ENCODE assay signal across 8 cellular contexts in genomic region chr14:31207287-31207745, GRCh38. TPM values are rescaled to one million over a fixed set of nuclear protein-coding genes. Genes with fewer than 3 reads are reported as not detected.
A peak's percentile ranks its signal among the peaks of the same experiment; 100 is the strongest.
DNase-seq lines count a peak whose midpoint lies in the region; ATAC-seq, FAIRE-seq and TF ChIP-seq lines count a peak whose summit lies in the region.

No MANE protein-coding gene starts in this region.

- H3K4me3 Mint-ChIP-seq in CD4-positive, alpha-beta T cell: peak overlapping the region; percentile 91
- peak overlapping the region; percentile 86 for H3K4me3 Mint-ChIP-seq in astrocyte (ENCODE audit: unreplicated experiment)

- no peak for DNase-seq in CD4-positive, alpha-beta T cell
- no peak for DNase-seq in IMR-90
- peak; percentile 71 for DNase-seq in astrocyte (ENCODE audit: low read depth)
- DNase-seq in kidney: no peak
- DNase-seq in substantia nigra (lab: John Stamatoyannopoulos, UW): peak in 18 of 49 donors; percentile 24 to 97 (median 82)
- no peak for DNase-seq in HPDE6-E6E7 (ENCODE audit: extremely low spot score)
- no peak for DNase-seq in NOMO-1 treated with DMSO at 0.1 percent for 48 hours (lab: John Stamatoyannopoulos, UW; ENCODE audit: unreplicated experiment)

- WGBS in IMR-90 (ENCODE audit: extremely low coverage in 2 of 2, insufficient read length in 1 of 2), 2 experiments: 2% methylated on average over 17 of the region's 59 CpGs; no CpG with 5 or more reads in 1 of the 2 experiments

- POLR2A ChIA-PET in CD4-positive, alpha-beta T cell (lab: Charles Lee): interaction anchor here (0.5 to 4.5 kb wide), 32 partner anchors 9 to 996 kb away, joined by 3 to 63 read pairs (median 7); partner anchors contain the start of genes AP4S1, ARHGAP5, DTD2 and G2E3
- POLR2A ChIA-PET in IMR-90 (lab: Charles Lee; ENCODE audit: unreplicated experiment): interaction anchor here (0.5 to 0.6 kb wide), 3 partner anchors 24 to 526 kb away, joined by 3 to 6 read pairs (median 3); no protein-coding TSS in a partner anchor

- BruUV-seq in IMR-90 (replicated peaks; lab: Mats Ljungman, UMichigan): TSS peak; percentile 57

- peak overlapping the region; percentile 97 for H3K27ac Mint-ChIP-seq in CD4-positive, alpha-beta T cell
- peak overlapping the region; percentile 12 for H3K27ac Mint-ChIP-seq in astrocyte (ENCODE audit: unreplicated experiment)

- no peaks in the 10 kb centered on the region for H3K27me3 ChIP-seq in CD4-positive, alpha-beta T cell (ENCODE audit: control insufficient read depth, insufficient read depth, low read length)
- H3K27me3 ChIP-seq in IMR-90 (ENCODE audit: control insufficient read depth, insufficient read depth, low read length) (no peaks in the 10 kb centered on the region), astrocyte (ENCODE audit: insufficient read depth, low read length) (no peaks in the 10 kb centered on the region)

- peak; percentile 7 for ATAC-seq in CD4-positive, alpha-beta T cell (ENCODE audit: poor library complexity)
- ATAC-seq in GM19468 (IDR thresholded peaks at IDR 0.05; ENCODE audit: extremely low read depth, unreplicated experiment) (peak; percentile 11), IMR-90 (ENCODE audit: low read depth) (peak; percentile 57)

- peaks cover 50% of the 10 kb centered on the region for H3K79me2 ChIP-seq in astrocyte (ENCODE audit: insufficient read depth, low read length)

- H2BK15ac ChIP-seq in IMR-90 (ENCODE audit: low read depth, low read length): peak overlapping the region; percentile 31; the same call in 1 of the 3 replicates

- H3K9me1 ChIP-seq in IMR-90 (ENCODE audit: insufficient read depth, low read length): peaks cover 8% of the 10 kb centered on the region; the same call in 1 of the 2 replicates

- peaks cover 2% of the 10 kb centered on the region; the same call in 1 of the 2 replicates for H3K36me3 ChIP-seq in IMR-90 (ENCODE audit: control insufficient read depth, insufficient read depth, low read length)
- peaks cover 6% of the 10 kb centered on the region for H3K36me3 ChIP-seq in astrocyte (ENCODE audit: insufficient read depth, low read length)
- H3K36me3 ChIP-seq in kidney (ENCODE audit: control insufficient read depth in 1 of 2, insufficient read depth in 2 of 2, low read length in 2 of 2): peaks cover 0 to 3% of the 10 kb centered on the region in 2 donors

- peaks cover 2 to 20% of the 10 kb centered on the region in 2 experiments; a peak in 2 of 4 replicates for H3K79me1 ChIP-seq in IMR-90 (ENCODE audit: low read depth in 1 of 2, low read length in 2 of 2)

- peak overlapping the region; percentile 55; the same call in 1 of the 2 replicates for H3K18ac ChIP-seq in IMR-90 (ENCODE audit: low read depth, low read length)

- peak overlapping the region; percentile 82 for H4K91ac ChIP-seq in IMR-90 (ENCODE audit: insufficient read depth, low read depth, low read length)

- H4K20me1 ChIP-seq in IMR-90 (ENCODE audit: insufficient read depth, low read length) (peaks cover 8% of the 10 kb centered on the region), astrocyte (ENCODE audit: insufficient read depth, low read length) (peaks cover 26% of the 10 kb centered on the region)

- no peaks in the 10 kb centered on the region for H3K27me3 Mint-ChIP-seq in CD4-positive, alpha-beta T cell
- H3K27me3 Mint-ChIP-seq in astrocyte (ENCODE audit: low read depth, unreplicated experiment): no peaks in the 10 kb centered on the region

- CTCF ChIA-PET in CD4-positive, alpha-beta T cell (lab: Charles Lee): interaction anchor here (0.7 to 2.9 kb wide), 21 partner anchors 8 to 250 kb away, joined by 3 to 15 read pairs (median 5); partner anchors contain the start of genes AP4S1, DTD2, HEATR5A and STRN3
- CTCF ChIA-PET in IMR-90 (lab: Yijun Ruan, JAX): interaction anchor here (1.1 to 1.3 kb wide), 5 partner anchors 11 to 135 kb away, joined by 3 to 5 read pairs (median 4); no protein-coding TSS in a partner anchor

- intact Hi-C loops in CD4-positive, alpha-beta T cell (cut with DNase I, micrococcal nuclease): loop anchor here (2.0 to 10.0 kb wide), 14 partner anchors 15 to 1000 kb away; partner anchors contain the start of genes AP4S1 (in 2 of the 2), ARHGAP5 (in 2 of the 2), HEATR5A (in 2 of the 2) and STRN3 (in 2 of the 2)
- intact Hi-C loops in IMR-90 (cut with micrococcal nuclease) (loop anchor here (1.0 to 10.0 kb wide), 5 partner anchors 55 to 223 kb away; no protein-coding TSS in a partner anchor), kidney (cut with DNase I) (loop anchor here (10.0 kb wide), 2 partner anchors 97 to 147 kb away; no protein-coding TSS in a partner anchor)

- no peak for TF ChIP-seq RAD21 in IMR-90 (IDR thresholded peaks at IDR 0.05; ENCODE audit: low read length)

- H2BK120ac ChIP-seq in IMR-90 (ENCODE audit: low read depth, low read length): peak overlapping the region; percentile 73

- peak overlapping the region; percentile 91 for H2BK5ac ChIP-seq in IMR-90 (ENCODE audit: low read depth, low read length, poor library complexity, severe bottlenecking)

- no peak for FAIRE-seq in astrocyte (lab: Jason Lieb, UNC)
- no peak for FAIRE-seq in kidney (lab: Jason Lieb, UNC)

- H2AK9ac ChIP-seq in IMR-90 (replicated peaks; ENCODE audit: low read depth, low read length, poor library complexity): peak overlapping the region; percentile 99

- in situ Hi-C loops in IMR-90 (cut with MboI; ENCODE audit: low sequenced_read_pairs): no loop called here

- H4K8ac ChIP-seq in IMR-90 (ENCODE audit: low read depth in 2 of 2, low read length in 2 of 2): peak overlapping the region; percentile 82 to 84

- dilution Hi-C loops in IMR-90 (cut with HindIII; ENCODE audit: low sequenced_read_pairs, unreplicated experiment): no loop called here

- peaks cover 73% of the 10 kb centered on the region for H3K4me1 Mint-ChIP-seq in CD4-positive, alpha-beta T cell (ENCODE audit: low read depth)
- H3K4me1 Mint-ChIP-seq in astrocyte (ENCODE audit: low read depth, unreplicated experiment): peaks cover 12% of the 10 kb centered on the region

- H3K4me2 ChIP-seq in IMR-90 (ENCODE audit: low read depth, low read length) (0 out of 2 replicates have a peak overlapping the region, but pooled peaks have one; percentile 29), astrocyte (ENCODE audit: low read length) (peak overlapping the region; percentile 90)

- H3K9me3 Mint-ChIP-seq in CD4-positive, alpha-beta T cell: no peaks in the 10 kb centered on the region
- no peaks in the 10 kb centered on the region for H3K9me3 Mint-ChIP-seq in astrocyte (ENCODE audit: unreplicated experiment)

- H3K36me3 Mint-ChIP-seq in CD4-positive, alpha-beta T cell (ENCODE audit: low read depth): peaks cover 49% of the 10 kb centered on the region
- peaks cover 5% of the 10 kb centered on the region for H3K36me3 Mint-ChIP-seq in astrocyte (ENCODE audit: low read depth, unreplicated experiment)

- H4K5ac ChIP-seq in IMR-90 (ENCODE audit: low read depth, low read length): peak overlapping the region; percentile 58

- H3K9me3 ChIP-seq in CD4-positive, alpha-beta T cell (ENCODE audit: control insufficient read depth, low read length): no peaks in the 10 kb centered on the region
- H3K9me3 ChIP-seq in IMR-90 (ENCODE audit: control insufficient read depth, insufficient read depth, low read length) (no peaks in the 10 kb centered on the region), astrocyte (ENCODE audit: insufficient read depth, low read depth, low read length) (no peaks in the 10 kb centered on the region), kidney (ENCODE audit: control insufficient read depth in 1 of 2, low read length in 2 of 2) (no peaks in the 10 kb centered on the region)

- H2AFZ ChIP-seq in IMR-90 (replicated peaks; ENCODE audit: low read length, poor library complexity) (peak overlapping the region; percentile 97), astrocyte (ENCODE audit: low read depth, low read length) (peak overlapping the region; percentile 84)

- H3K27ac ChIP-seq in CD4-positive, alpha-beta T cell (ENCODE audit: low read depth, low read length): peak overlapping the region; percentile 95
- H3K27ac ChIP-seq in IMR-90 (ENCODE audit: insufficient read depth, low read length) (peak overlapping the region; percentile 93), astrocyte (ENCODE audit: low read depth, low read length) (peak overlapping the region; percentile 98), kidney (ENCODE audit: low read depth in 2 of 2, low read length in 2 of 2) (peak overlapping the region; percentile 99), substantia nigra (ENCODE audit: low read depth, low read length, poor library complexity, severe bottlenecking) (peak overlapping the region; percentile 97)

- no peak overlapping the region for H2BK20ac ChIP-seq in IMR-90 (ENCODE audit: low read depth, low read length)

- TF ChIP-seq CTCF in CD4-positive, alpha-beta T cell (IDR thresholded peaks at IDR 0.05): no peak
- no peak for TF ChIP-seq CTCF in IMR-90 (conservative IDR thresholded peaks at IDR 0.05; ENCODE audit: low read depth, low read length)
- no peak for TF ChIP-seq CTCF in astrocyte (IDR thresholded peaks at IDR 0.05; ENCODE audit: insufficient read depth, low read depth, low read length)
- TF ChIP-seq CTCF in kidney (IDR thresholded peaks at IDR 0.05; ENCODE audit: borderline replicate concordance, extremely low read depth, insufficient read depth): no peak

- H3K14ac ChIP-seq in IMR-90 (replicated peaks; ENCODE audit: low read depth, low read length): peak overlapping the region; percentile 87

- H3K4me3 ChIP-seq in IMR-90 (ENCODE audit: insufficient read depth, low read depth, low read length): peak overlapping the region; percentile 87
- peak overlapping the region; percentile 89 for H3K4me3 ChIP-seq in astrocyte (ENCODE audit: insufficient read depth, low read depth, low read length)
- peak overlapping the region; percentile 63 to 85 for H3K4me3 ChIP-seq in kidney (ENCODE audit: low read length in 2 of 2)

- H3K9ac ChIP-seq in IMR-90 (ENCODE audit: low read depth, low read length) (peak overlapping the region; percentile 90), astrocyte (ENCODE audit: low read length) (peak overlapping the region; percentile 99), kidney (ENCODE audit: low read length in 2 of 2) (peak overlapping the region; percentile 78 to 97)

- H3K4ac ChIP-seq in IMR-90 (ENCODE audit: low read depth, low read length): peak overlapping the region; percentile 93

- H3K23ac ChIP-seq in IMR-90 (ENCODE audit: low read depth, low read length): peak overlapping the region; percentile 48

- peak; percentile 56; the same call in 1 of the 2 replicates for TF ChIP-seq POLR2A in IMR-90 (IDR thresholded peaks at IDR 0.05; ENCODE audit: low read depth, low read length)

- H2AK5ac ChIP-seq in IMR-90 (ENCODE audit: low read depth, low read length): no peak overlapping the region

- H3K4me1 ChIP-seq in IMR-90 (ENCODE audit: control insufficient read depth, insufficient read depth, low read length): peaks cover 2% of the 10 kb centered on the region; the same call in 1 of the 2 replicates
- H3K4me1 ChIP-seq in astrocyte (ENCODE audit: insufficient read depth, low read length): peaks cover 6% of the 10 kb centered on the region
- peaks cover 5 to 6% of the 10 kb centered on the region in 2 donors for H3K4me1 ChIP-seq in kidney (ENCODE audit: control insufficient read depth in 1 of 2, insufficient read depth in 1 of 2, low read depth in 1 of 2, low read length in 2 of 2)

- peak overlapping the region; percentile 83; the same call in 1 of the 2 replicates for H3K56ac ChIP-seq in IMR-90 (ENCODE audit: extremely low read depth, insufficient read depth, low read length)

RNA-seq across cellular contexts. Expression of gene HECTD1, which starts 0.3 kb away (rescaled TPM):
- total RNA-seq in CD4-positive, alpha-beta T cell: 100 to 1,000 TPM; 162 to 168 TPM
- total RNA-seq in IMR-90 (2012; rRNA removed): 222 and 228 TPM in 2 replicates
- polyA plus RNA-seq in IMR-90 (2012; rRNA removed): 48.5 and 48.8 TPM in 2 replicates
- 7.8 and 13.6 TPM in 2 replicates for polyA plus RNA-seq in IMR-90 (2012; cell fraction: cytosol; rRNA removed)
- 22.3 and 106 TPM in 2 replicates for polyA plus RNA-seq in IMR-90 (2012; cell fraction: nucleus; rRNA removed; ENCODE audit: low replicate concordance)
- total RNA-seq in astrocyte: 101 and 110 TPM in 2 replicates
- total RNA-seq in kidney: 164 TPM
- polyA plus RNA-seq in kidney (ENCODE audit: insufficient read depth, low read depth, low replicate concordance): 35.5 TPM

Comparison
In these comparisons a context has a peak if more than half of its experiments do, and no peak if none do; other contexts are left out.
1. ATAC-seq: peak in every context shown above with its lines; median percentile 57 in IMR-90; 11 in GM19468; 7 in CD4-positive, alpha-beta T cell.